17 cellular contexts compared by ENCODE assay signal in genomic region chr17:57311281-57312216, GRCh38. TPM values are rescaled to one million over a fixed set of nuclear protein-coding genes. Genes with fewer than 3 reads are reported as not detected.
DNase-seq lines count a peak whose midpoint lies in the region; ATAC-seq and TF ChIP-seq lines count a peak whose summit lies in the region.
"Had no signal": no experiment of that assay in that cellular context is flagged by ENCODE, and none has a peak within 500 bp of the region (broad histone marks: within the 10 kb centered on the region; RNA-seq: fewer than 3 reads in every experiment).

No MANE protein-coding gene starts in this region.

- no peak overlapping the region for H3K56ac ChIP-seq in H9 (ENCODE audit: insufficient read length, low read depth, low read length)

- H3K27ac ChIP-seq in CD4-positive, CD25-positive, alpha-beta regulatory T cell (ENCODE audit: insufficient read depth, low read length, poor library complexity, severe bottlenecking), result no peak overlapping the region
- H3K27ac ChIP-seq in H9 (ENCODE audit: insufficient read length, low read depth, low read length) (no peak overlapping the region), upper lobe of right lung (no peak overlapping the region)
- H3K27ac ChIP-seq: prostate gland, spleen had no signal

- no peak overlapping the region for H3K9ac ChIP-seq in H9 (ENCODE audit: extremely low read depth, insufficient read length, low read length)

- H2AFZ ChIP-seq in H9 (ENCODE audit: low read length), result no peak overlapping the region

- no peaks in the 10 kb centered on the region for H3K27me3 Mint-ChIP-seq in CD4-positive, CD25-positive, alpha-beta regulatory T cell
- no peaks in the 10 kb centered on the region for H3K27me3 Mint-ChIP-seq in H9 (ENCODE audit: low read depth)
- H3K27me3 Mint-ChIP-seq: activated naive CD4-positive, alpha-beta T cell treated with anti-CD3 and anti-CD28 coated beads, Interleukin-2, amount 50 U/mL, for 24 hours had no signal

- H3K27ac Mint-ChIP-seq in CD4-positive, CD25-positive, alpha-beta regulatory T cell, result peak overlapping the region; percentile 31 to 63 (median 32)
- H3K27ac Mint-ChIP-seq in H9, result peak overlapping the region; percentile 25 to 96 (median 72); a peak in 5 of 7 replicates
- H3K27ac Mint-ChIP-seq: activated naive CD4-positive, alpha-beta T cell treated with anti-CD3 and anti-CD28 coated beads, Interleukin-2, amount 50 U/mL, for 24 hours; natural killer cell had no signal

- intact Hi-C loops in upper lobe of right lung (cut with DNase I), result no loop called here

- H4K5ac ChIP-seq in H9 (ENCODE audit: insufficient read length, low read depth, low read length), result no peak overlapping the region

- DNase-seq in CD4-positive, CD25-positive, alpha-beta regulatory T cell, result no peak
- DNase-seq in H9 (no peak), NCI-H69 (lab: John Stamatoyannopoulos, UW) (peak; percentile 92), epithelial cell of esophagus (ENCODE audit: low read depth) (peak; percentile 72), SKM-1 (lab: John Stamatoyannopoulos, UW; ENCODE audit: unreplicated experiment) (no peak), upper lobe of right lung (no peak), hepatic stellate cell (ENCODE audit: low spot score) (no peak), NOMO-1 treated with DMSO at 0.1 percent for 48 hours (lab: John Stamatoyannopoulos, UW; ENCODE audit: unreplicated experiment) (no peak)
- DNase-seq: activated CD4-positive, alpha-beta T cell treated with anti-CD3 and anti-CD28 coated beads, Interleukin-2, amount 50 U/mL, for 48 hours; dermis blood vessel endothelial cell; KBM-7; natural killer cell; NCI-H1436; NCI-H526 treated with DMSO at 0.1 percent for 48 hours; spleen had no signal

- no peak overlapping the region for H2BK12ac ChIP-seq in H9 (ENCODE audit: insufficient read length, low read depth, low read length)

- peaks cover 3% of the 10 kb centered on the region for H3K23me2 ChIP-seq in H9 (ENCODE audit: insufficient read length, low read depth, low read length, poor library complexity, severe bottlenecking)

- peaks cover 34% of the 10 kb centered on the region for H3K36me3 Mint-ChIP-seq in CD4-positive, CD25-positive, alpha-beta regulatory T cell
- H3K36me3 Mint-ChIP-seq in H9 (ENCODE audit: insufficient read depth in 1 of 3, low read depth in 3 of 3), result peaks cover 0 to 9% (median 2%) of the 10 kb centered on the region in 3 experiments; a peak in 5 of 7 replicates
- H3K36me3 Mint-ChIP-seq: natural killer cell had no signal

- no peak for ATAC-seq in CD4-positive, CD25-positive, alpha-beta regulatory T cell (ENCODE audit: low read depth in 2 of 2)
- no peak for ATAC-seq in upper lobe of right lung
- ATAC-seq: natural killer cell had no signal

- no peak overlapping the region for H2BK120ac ChIP-seq in H9 (ENCODE audit: low read depth, low read length, poor library complexity, severe bottlenecking)

- H3K79me1 ChIP-seq in H9 (ENCODE audit: insufficient read depth, low read depth, low read length, poor library complexity, severe bottlenecking), result no peaks in the 10 kb centered on the region

- H3K4ac ChIP-seq in H9 (ENCODE audit: low read depth, low read length), result no peak overlapping the region

- no peak overlapping the region for H3K4me2 ChIP-seq in H9 (ENCODE audit: insufficient read depth, insufficient read length, low read length)

- H3K4me1 Mint-ChIP-seq in CD4-positive, CD25-positive, alpha-beta regulatory T cell, result peaks cover 3 to 46% (median 18%) of the 10 kb centered on the region in 4 donors
- H3K4me1 Mint-ChIP-seq in H9, result peaks cover 60 to 72% of the 10 kb centered on the region in 2 experiments

- H2BK20ac ChIP-seq in H9 (ENCODE audit: low read depth, low read length, poor library complexity, severe bottlenecking), result no peak overlapping the region

- H3K23ac ChIP-seq in H9 (ENCODE audit: insufficient read length, low read depth, low read length), result no peak overlapping the region

- no peak overlapping the region for H3T11ph ChIP-seq in H9 (ENCODE audit: low read length)

- H3K4me3 Mint-ChIP-seq in CD4-positive, CD25-positive, alpha-beta regulatory T cell, result peak overlapping the region in 1 of 4 donors; percentile 66
- no peak overlapping the region; a peak in 2 of 5 replicates for H3K4me3 Mint-ChIP-seq in H9
- H3K4me3 Mint-ChIP-seq: activated naive CD4-positive, alpha-beta T cell treated with anti-CD3 and anti-CD28 coated beads, Interleukin-2, amount 50 U/mL, for 24 hours; natural killer cell had no signal

- no peak overlapping the region for H2AK5ac ChIP-seq in H9 (ENCODE audit: insufficient read length, low read length)

- H4K20me1 ChIP-seq in H9 (ENCODE audit: control insufficient read depth, insufficient read depth, insufficient read length), result no peaks in the 10 kb centered on the region

- no peak overlapping the region for H4K91ac ChIP-seq in H9 (ENCODE audit: insufficient read length, low read depth, low read length)

- TF ChIP-seq CTCF in H9 (conservative IDR thresholded peaks at IDR 0.05) (no peak), epithelial cell of esophagus (IDR thresholded peaks at IDR 0.05; ENCODE audit: insufficient read depth, low read depth, low read length, missing control alignments) (no peak), upper lobe of right lung (IDR thresholded peaks at IDR 0.05) (no peak)

- WGBS in H9 (ENCODE audit: extremely low coverage, insufficient read length, low lambda C conversion rate), result no CpG with 5 or more reads among the region's 10 CpGs

- H3K4me1 ChIP-seq in CD4-positive, CD25-positive, alpha-beta regulatory T cell (ENCODE audit: control insufficient read depth, insufficient read depth, low read length, poor library complexity, severe bottlenecking), result no peaks in the 10 kb centered on the region
- H3K4me1 ChIP-seq in H9 (ENCODE audit: insufficient read depth, low read length) (peaks cover 19% of the 10 kb centered on the region), upper lobe of right lung (no peaks in the 10 kb centered on the region)
- H3K4me1 ChIP-seq: prostate gland had no signal

- H3K9me3 Mint-ChIP-seq in CD4-positive, CD25-positive, alpha-beta regulatory T cell, result no peaks in the 10 kb centered on the region
- no peaks in the 10 kb centered on the region for H3K9me3 Mint-ChIP-seq in H9
- H3K9me3 Mint-ChIP-seq: activated naive CD4-positive, alpha-beta T cell treated with anti-CD3 and anti-CD28 coated beads, Interleukin-2, amount 50 U/mL, for 24 hours; natural killer cell had no signal

- H3K4me3 ChIP-seq in CD4-positive, CD25-positive, alpha-beta regulatory T cell (ENCODE audit: low read depth, low read length), result no peak overlapping the region
- no peak overlapping the region for H3K4me3 ChIP-seq in epithelial cell of esophagus (ENCODE audit: low read length)
- H3K4me3 ChIP-seq in upper lobe of right lung, result no peak overlapping the region
- H3K4me3 ChIP-seq: prostate gland, spleen had no signal

- H2BK15ac ChIP-seq in H9 (ENCODE audit: low read depth, low read length), result no peak overlapping the region

- H3K9me3 ChIP-seq in CD4-positive, CD25-positive, alpha-beta regulatory T cell (ENCODE audit: control insufficient read depth in 2 of 2, low read length in 2 of 2), result no peaks in the 10 kb centered on the region
- H3K9me3 ChIP-seq in H9 (ENCODE audit: control insufficient read depth, low read depth, low read length), result no peaks in the 10 kb centered on the region
- H3K9me3 ChIP-seq in upper lobe of right lung, result no peaks in the 10 kb centered on the region
- H3K9me3 ChIP-seq: prostate gland, spleen had no signal

- H2BK5ac ChIP-seq in H9 (ENCODE audit: insufficient read length, low read length), result no peak overlapping the region

- H3K36me3 ChIP-seq in CD4-positive, CD25-positive, alpha-beta regulatory T cell (ENCODE audit: control insufficient read depth, insufficient read depth, low read length), result peaks cover 10% of the 10 kb centered on the region
- H3K36me3 ChIP-seq in upper lobe of right lung, result no peaks in the 10 kb centered on the region
- H3K36me3 ChIP-seq: prostate gland had no signal

- no peak overlapping the region for H3K18ac ChIP-seq in H9 (ENCODE audit: insufficient read length, low read depth, low read length)

- no peaks in the 10 kb centered on the region for H3K27me3 ChIP-seq in CD4-positive, CD25-positive, alpha-beta regulatory T cell (ENCODE audit: control insufficient read depth, insufficient read depth, low read length)
- H3K27me3 ChIP-seq in H9 (ENCODE audit: insufficient read depth, low read length) (no peaks in the 10 kb centered on the region), upper lobe of right lung (no peaks in the 10 kb centered on the region)
- H3K27me3 ChIP-seq: spleen had no signal

- no peak overlapping the region for H4K8ac ChIP-seq in H9 (replicated peaks; ENCODE audit: insufficient read length, low read depth, low read length)

- H3K14ac ChIP-seq in H9 (ENCODE audit: insufficient read depth, low read length), result no peak overlapping the region; the same call in 1 of the 2 replicates

- H3K79me2 ChIP-seq in H9 (ENCODE audit: insufficient read depth, low read length), result no peaks in the 10 kb centered on the region

RNA-seq across cellular contexts. Expression of gene MSI2, which starts 55.2 kb away (rescaled TPM):
- 177 TPM for total RNA-seq in CD4-positive, CD25-positive, alpha-beta regulatory T cell
- 1 to 10 TPM; 3.2 to 6.5 (median 3.3) TPM for polyA plus RNA-seq in CD4-positive, CD25-positive, alpha-beta regulatory T cell
- total RNA-seq in H9 (2021), result 82.6 and 98.5 TPM in 2 replicates
- total RNA-seq in upper lobe of right lung, result 31.3 TPM

Comparison
In these comparisons a context has a peak if more than half of its experiments do, and no peak if none do; other contexts are left out.
1. DNase-seq: peak in NCI-H69 (single experiment) and epithelial cell of esophagus (single experiment); none in CD4-positive, CD25-positive, alpha-beta regulatory T cell (0 of 3), H9 (single experiment), SKM-1 (single experiment), upper lobe of right lung (single experiment), hepatic stellate cell (single experiment) and NOMO-1 treated with DMSO at 0.1 percent for 48 hours (single experiment).